ENCODE assay signal across 9 cellular contexts in genomic region chr11:119584193-119585037, GRCh38.
DNase-seq lines count a peak whose midpoint lies in the region; ATAC-seq lines count a peak whose summit lies in the region.
"Had no signal": no experiment of that assay in that cellular context is flagged by ENCODE, and none has a peak within 500 bp of the region (broad histone marks: within the 10 kb centered on the region; RNA-seq: fewer than 3 reads in every experiment).

No MANE protein-coding gene starts in this region.

- H3K27me3 Mint-ChIP-seq in activated T-cell treated with anti-CD3 and anti-CD28 coated beads, Interleukin-2, amount 50 U/mL, for 4 hours (ENCODE audit: low read depth) = peaks cover 54% of the 10 kb centered on the region

- H3K36me3 Mint-ChIP-seq in activated T-cell treated with anti-CD3 and anti-CD28 coated beads, Interleukin-2, amount 50 U/mL, for 4 hours (ENCODE audit: insufficient read depth) = no peaks in the 10 kb centered on the region
- H3K36me3 Mint-ChIP-seq: activated naive CD4-positive, alpha-beta T cell treated with anti-CD3 and anti-CD28 coated beads, Interleukin-2, amount 50 U/mL, for 72 hours had no signal

- peak overlapping the region; percentile 43 for H3K4me3 Mint-ChIP-seq in activated T-cell treated with anti-CD3 and anti-CD28 coated beads, Interleukin-2, amount 50 U/mL, for 4 hours

- no peak for DNase-seq in activated T-cell treated with anti-CD3 and anti-CD28 coated beads, Interleukin-2, amount 50 U/mL, for 4 hours
- DNase-seq in activated T-cell treated with anti-CD3 and anti-CD28 coated beads, Interleukin-2, amount 50 U/mL, for 48 hours = no peak
- DNase-seq in NCI-H526 treated with DMSO at 0.1 percent for 48 hours (lab: John Stamatoyannopoulos, UW) (peak; percentile 79), astrocyte of the hippocampus (ENCODE audit: low read depth, low spot score) (peak; percentile 94), iPS DF 4.7 (ENCODE audit: extremely low read depth, low spot score) (peak; percentile 62), renal cortical epithelial cell (ENCODE audit: low read depth) (peak; percentile 85), cerebellar cortex (ENCODE audit: low spot score) (no peak)

- H3K4me1 Mint-ChIP-seq in activated T-cell treated with anti-CD3 and anti-CD28 coated beads, Interleukin-2, amount 50 U/mL, for 4 hours (ENCODE audit: low read depth) = peaks cover 7% of the 10 kb centered on the region

- H3K9me3 Mint-ChIP-seq in activated T-cell treated with anti-CD3 and anti-CD28 coated beads, Interleukin-2, amount 50 U/mL, for 4 hours = peaks cover 3% of the 10 kb centered on the region
- H3K9me3 Mint-ChIP-seq: activated naive CD4-positive, alpha-beta T cell treated with anti-CD3 and anti-CD28 coated beads, Interleukin-2, amount 50 U/mL, for 72 hours had no signal

- peak; percentile 40 to 41 for ATAC-seq in activated T-cell treated with anti-CD3 and anti-CD28 coated beads, Interleukin-2, amount 50 U/mL, for 4 hours
- no peak for ATAC-seq in HG02623 (IDR thresholded peaks at IDR 0.05; ENCODE audit: unreplicated experiment)

Comparison
In these comparisons a context has a peak if more than half of its experiments do, and no peak if none do; other contexts are left out.
1. DNase-seq: peak in NCI-H526 treated with DMSO at 0.1 percent for 48 hours (single experiment), astrocyte of the hippocampus (single experiment), iPS DF 4.7 (single experiment) and renal cortical epithelial cell (single experiment); none in activated T-cell treated with anti-CD3 and anti-CD28 coated beads, Interleukin-2, amount 50 U/mL, for 4 hours (single experiment), activated T-cell treated with anti-CD3 and anti-CD28 coated beads, Interleukin-2, amount 50 U/mL, for 48 hours (0 of 2) and cerebellar cortex (single experiment).